In genomic region chr7:74579800-74580685, GRCh38 we compare ENCODE assay signal across 1 cellular context.
TF ChIP-seq lines count a peak whose summit lies in the region.

No MANE protein-coding gene starts in this region.

TF ChIP-seq in HepG2, 621 proteins besides CTCF, POLR2A, EP300 and RAD21 (continued from another document and continues in another):
- peak; percentile 82; the same call in 1 of the 2 replicates for TF ChIP-seq AHDC1 (CRISPR knock-in tag; IDR thresholded peaks at IDR 0.05; ENCODE audit: borderline replicate concordance)
- TF ChIP-seq KLF15 (CRISPR knock-in tag; IDR thresholded peaks at IDR 0.05; ENCODE audit: borderline replicate concordance) = no peak
- peak; percentile 85 for TF ChIP-seq ISL2 (CRISPR knock-in tag; IDR thresholded peaks at IDR 0.05)
- no peak for TF ChIP-seq FOXP1 (IDR thresholded peaks at IDR 0.05)
- no peak for TF ChIP-seq FOXP1 (CRISPR knock-in tag; IDR thresholded peaks at IDR 0.05)
- TF ChIP-seq KAT8 (CRISPR knock-in tag; IDR thresholded peaks at IDR 0.05) = peak; percentile 72
- peak; percentile 94 for TF ChIP-seq RXRA (CRISPR knock-in tag; IDR thresholded peaks at IDR 0.05)
- TF ChIP-seq SRF (IDR thresholded peaks at IDR 0.05; ENCODE audit: low read depth, low read length) = peak; percentile 42; the same call in 1 of the 2 replicates
- TF ChIP-seq CCAR2 (optimal IDR thresholded peaks at IDR 0.05; ENCODE audit: low read depth, low read length) = no peak
- peak; percentile 96 for TF ChIP-seq ASH2L (IDR thresholded peaks at IDR 0.05; ENCODE audit: insufficient read length, low read depth, low read length)
- no peak for TF ChIP-seq ZNF616 (CRISPR knock-in tag; IDR thresholded peaks at IDR 0.05; ENCODE audit: low read depth)
- no peak; the same call in 1 of the 2 replicates for TF ChIP-seq KDM5B (CRISPR knock-in tag; IDR thresholded peaks at IDR 0.05; ENCODE audit: borderline replicate concordance)
- no peak for TF ChIP-seq ZNF337 (CRISPR knock-in tag; IDR thresholded peaks at IDR 0.05; ENCODE audit: borderline replicate concordance, low read depth)
- peak; percentile 35; the same call in 1 of the 2 replicates for TF ChIP-seq E2F1 (CRISPR knock-in tag; IDR thresholded peaks at IDR 0.05)
- TF ChIP-seq ZFP41 (CRISPR knock-in tag; IDR thresholded peaks at IDR 0.05; ENCODE audit: borderline replicate concordance) = no peak
- TF ChIP-seq ATF2 (CRISPR knock-in tag; IDR thresholded peaks at IDR 0.05) = peak; percentile 77; the same call in 1 of the 2 replicates
- peak; percentile 29; the same call in 1 of the 2 replicates for TF ChIP-seq ATF1 (CRISPR knock-in tag; IDR thresholded peaks at IDR 0.05)
- peak; percentile 73; the same call in 1 of the 2 replicates for TF ChIP-seq NAIF1 (CRISPR knock-in tag; IDR thresholded peaks at IDR 0.05; ENCODE audit: borderline replicate concordance)
- peak; percentile 78 for TF ChIP-seq FOXP4 (CRISPR knock-in tag; IDR thresholded peaks at IDR 0.05)
- peak; percentile 98 for TF ChIP-seq ZNF121 (CRISPR knock-in tag; IDR thresholded peaks at IDR 0.05)
- TF ChIP-seq SIN3A (IDR thresholded peaks at IDR 0.05; ENCODE audit: borderline replicate concordance, low read depth, low read length) = 0 out of 2 replicates have a peak, but pooled peaks have one; percentile 53
- no peak for TF ChIP-seq ZNF839 (CRISPR knock-in tag; IDR thresholded peaks at IDR 0.05; ENCODE audit: borderline replicate concordance)
- no peak for TF ChIP-seq SYNCRIP (IDR thresholded peaks at IDR 0.05; ENCODE audit: insufficient read depth, low read depth, low read length)
- TF ChIP-seq ZNF605 (CRISPR knock-in tag; IDR thresholded peaks at IDR 0.05) = peak; percentile 96
- no peak for TF ChIP-seq MAFG (CRISPR knock-in tag; IDR thresholded peaks at IDR 0.05)
- TF ChIP-seq MBNL3 (CRISPR knock-in tag; conservative IDR thresholded peaks at IDR 0.05) = no peak
- TF ChIP-seq ZBTB1 (CRISPR knock-in tag; IDR thresholded peaks at IDR 0.05; ENCODE audit: borderline replicate concordance) = no peak
- TF ChIP-seq TBP (CRISPR knock-in tag; IDR thresholded peaks at IDR 0.05) = 0 out of 2 replicates have a peak, but pooled peaks have one; percentile 69
- TF ChIP-seq HDAC1 (CRISPR knock-in tag; IDR thresholded peaks at IDR 0.05) = peak; percentile 88
- TF ChIP-seq ZNF709 (CRISPR knock-in tag; IDR thresholded peaks at IDR 0.05) = peak; percentile 85
- TF ChIP-seq NFE2L1 (CRISPR knock-in tag; IDR thresholded peaks at IDR 0.05; ENCODE audit: borderline replicate concordance) = no peak
- TF ChIP-seq TOE1 (CRISPR knock-in tag; IDR thresholded peaks at IDR 0.05) = no peak
- 0 out of 2 replicates have a peak, but pooled peaks have one; percentile 39 for TF ChIP-seq ZNF761 (CRISPR knock-in tag; conservative IDR thresholded peaks at IDR 0.05)
- no peak for TF ChIP-seq ZC3H4 (CRISPR knock-in tag; IDR thresholded peaks at IDR 0.05; ENCODE audit: borderline replicate concordance)
- no peak for TF ChIP-seq ZNF512 (CRISPR knock-in tag; IDR thresholded peaks at IDR 0.05)
- no peak for TF ChIP-seq NFE2L2 (IDR thresholded peaks at IDR 0.05; ENCODE audit: low read length)
- no peak for TF ChIP-seq ZNF737 (CRISPR knock-in tag; IDR thresholded peaks at IDR 0.05; ENCODE audit: borderline replicate concordance)
- TF ChIP-seq HINFP (CRISPR knock-in tag; IDR thresholded peaks at IDR 0.05; ENCODE audit: low read depth) = peak; percentile 59; the same call in 1 of the 2 replicates
- peak; percentile 69 for TF ChIP-seq THAP11 (CRISPR knock-in tag; IDR thresholded peaks at IDR 0.05)
- TF ChIP-seq NFKBIZ (CRISPR knock-in tag; IDR thresholded peaks at IDR 0.05) = no peak
- no peak for TF ChIP-seq HOXA7 (CRISPR knock-in tag; IDR thresholded peaks at IDR 0.05)
- TF ChIP-seq ZNF331 (CRISPR knock-in tag; IDR thresholded peaks at IDR 0.05) = peak; percentile 83
- TF ChIP-seq THYN1 (CRISPR knock-in tag; IDR thresholded peaks at IDR 0.05; ENCODE audit: borderline replicate concordance, low read depth) = no peak
- TF ChIP-seq PREB (CRISPR knock-in tag; IDR thresholded peaks at IDR 0.05) = no peak
- TF ChIP-seq GZF1 (CRISPR knock-in tag; IDR thresholded peaks at IDR 0.05) = 0 out of 2 replicates have a peak, but pooled peaks have one; percentile 63
- TF ChIP-seq GPBP1L1 (CRISPR knock-in tag; IDR thresholded peaks at IDR 0.05) = no peak
- TF ChIP-seq ATF7-NPFF (CRISPR knock-in tag; IDR thresholded peaks at IDR 0.05; ENCODE audit: low read depth) = no peak; the same call in 1 of the 2 replicates
- TF ChIP-seq GATAD2A (CRISPR knock-in tag; IDR thresholded peaks at IDR 0.05) = peak; percentile 87
- peak; percentile 54; the same call in 1 of the 2 replicates for TF ChIP-seq HMG20A (CRISPR knock-in tag; IDR thresholded peaks at IDR 0.05; ENCODE audit: borderline replicate concordance)
- no peak for TF ChIP-seq ZNF225 (CRISPR knock-in tag; IDR thresholded peaks at IDR 0.05)
- no peak for TF ChIP-seq AGO1 (IDR thresholded peaks at IDR 0.05; ENCODE audit: low read depth, low read length, poor library complexity, severe bottlenecking)
- no peak for TF ChIP-seq STAT5B (CRISPR knock-in tag; IDR thresholded peaks at IDR 0.05)
